In genomic region chr19:13880059-13880672, GRCh38 we compare ENCODE assay signal across 1 cellular context.
TF ChIP-seq lines count a peak whose summit lies in the region.

No MANE protein-coding gene starts in this region.

TF ChIP-seq in HEK293, 187 proteins besides CTCF, POLR2A, EP300 and RAD21 (continued from another document and continues in another):
- TF ChIP-seq PBX3 (CRISPR knock-in tag; IDR thresholded peaks at IDR 0.05) (0 out of 2 replicates have a peak, but pooled peaks have one; percentile 34), ZNF169 (tag by site-specific recombination; IDR thresholded peaks at IDR 0.05) (no peak), ZNF677 (tag by site-specific recombination; IDR thresholded peaks at IDR 0.05) (no peak), ZNF664 (tag by site-specific recombination; IDR thresholded peaks at IDR 0.05) (no peak), KLF8 (tag by site-specific recombination; IDR thresholded peaks at IDR 0.05) (peak; percentile 85), ZNF350 (tag by site-specific recombination; IDR thresholded peaks at IDR 0.05) (no peak), FEZF1 (tag by site-specific recombination; IDR thresholded peaks at IDR 0.05) (no peak), ZBTB49 (tag by site-specific recombination; IDR thresholded peaks at IDR 0.05; ENCODE audit: low read depth) (no peak), ZFP3 (tag by site-specific recombination; IDR thresholded peaks at IDR 0.05; ENCODE audit: low read depth) (no peak), ZBTB11 (tag by site-specific recombination; conservative IDR thresholded peaks at IDR 0.05; ENCODE audit: low read depth) (peak; percentile 36; the same call in 1 of the 2 replicates), ZBTB10 (tag by site-specific recombination; IDR thresholded peaks at IDR 0.05) (peak; percentile 95), ZBTB17 (tag by site-specific recombination; IDR thresholded peaks at IDR 0.05) (peak; percentile 92), HOXD13 (CRISPR knock-in tag; IDR thresholded peaks at IDR 0.05; ENCODE audit: borderline replicate concordance) (no peak), SCRT2 (tag by site-specific recombination; IDR thresholded peaks at IDR 0.05) (no peak), ZNF513 (tag by site-specific recombination; IDR thresholded peaks at IDR 0.05) (no peak), ZNF239 (tag by site-specific recombination; IDR thresholded peaks at IDR 0.05) (no peak), ZBTB7A (tag by site-specific recombination; IDR thresholded peaks at IDR 0.05; ENCODE audit: low read depth) (peak; percentile 89), ZIC2 (tag by site-specific recombination; IDR thresholded peaks at IDR 0.05) (peak; percentile 69), RBAK (tag by site-specific recombination; IDR thresholded peaks at IDR 0.05) (no peak), ELK4 (IDR thresholded peaks at IDR 0.05; ENCODE audit: borderline replicate concordance, low read depth, low read length) (no peak), ZNF544 (tag by site-specific recombination; IDR thresholded peaks at IDR 0.05) (no peak), ZNF112 (tag by site-specific recombination; IDR thresholded peaks at IDR 0.05) (no peak), HOXA7 (CRISPR knock-in tag; IDR thresholded peaks at IDR 0.05; ENCODE audit: borderline replicate concordance) (no peak), ZNF473 (tag by site-specific recombination; IDR thresholded peaks at IDR 0.05) (no peak), ZFHX2 (tag by site-specific recombination; conservative IDR thresholded peaks at IDR 0.05) (peak; percentile 73), ZNF148 (tag by site-specific recombination; IDR thresholded peaks at IDR 0.05; ENCODE audit: borderline replicate concordance) (no peak), ZNF175 (tag by site-specific recombination; IDR thresholded peaks at IDR 0.05) (no peak), ZNF518A (tag by site-specific recombination; conservative IDR thresholded peaks at IDR 0.05; ENCODE audit: low read depth) (0 out of 2 replicates have a peak, but pooled peaks have one; percentile 18), BCL6B (tag by site-specific recombination; IDR thresholded peaks at IDR 0.05) (no peak), ZNF692 (tag by site-specific recombination; IDR thresholded peaks at IDR 0.05) (peak; percentile 95), OVOL3 (tag by site-specific recombination; IDR thresholded peaks at IDR 0.05) (no peak)
